ENCODE assay signal across 8 cellular contexts in the genomic region with DNA sequence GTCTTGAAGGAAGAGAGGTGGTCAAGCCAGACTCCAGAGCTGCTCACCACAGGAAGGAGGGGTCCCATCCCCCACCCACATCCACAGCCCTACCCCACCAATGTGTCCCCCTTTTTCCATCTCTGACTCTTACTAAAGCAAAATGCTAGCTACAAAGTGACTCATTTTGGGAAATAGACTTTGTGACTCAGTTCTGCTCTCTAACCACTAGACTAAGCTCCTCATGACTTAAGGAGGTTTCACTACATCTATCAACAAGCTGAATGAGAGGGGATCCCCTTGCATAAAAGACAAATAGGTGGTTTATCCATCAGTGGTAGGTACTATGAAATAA. TPM values are rescaled to one million over a fixed set of nuclear protein-coding genes. Genes with fewer than 3 reads are reported as not detected.
A peak's percentile ranks its signal among the peaks of the same experiment; 100 is the strongest.
DNase-seq lines count a peak whose midpoint lies in the region; ATAC-seq and TF ChIP-seq lines count a peak whose summit lies in the region.

No MANE protein-coding gene starts in this region.

- no peaks in the 10 kb centered on the region for H3K9me2 ChIP-seq in Karpas-422 (replicated peaks; ENCODE audit: insufficient read depth, low read length)

- no peaks in the 10 kb centered on the region for H3K9me3 Mint-ChIP-seq in activated CD8-positive, alpha-beta T cell treated with anti-CD3 and anti-CD28 coated beads, Interleukin-2, amount 10 ng/mL, durations not matched to agents 7 days and 5 days (ENCODE audit: insufficient read depth)

- H3K4me1 Mint-ChIP-seq in activated CD8-positive, alpha-beta T cell treated with anti-CD3 and anti-CD28 coated beads, Interleukin-2, amount 10 ng/mL, durations not matched to agents 7 days and 5 days (ENCODE audit: low read depth), result peaks cover 26% of the 10 kb centered on the region

- POLR2A ChIA-PET in activated CD8-positive, alpha-beta T cell treated with anti-CD3 and anti-CD28 coated beads, Interleukin-2, amount 10 ng/mL, durations not matched to agents 7 days and 5 days (lab: Charles Lee), result no interaction called here

- H3K27me3 ChIP-seq in dorsolateral prefrontal cortex (no peaks in the 10 kb centered on the region), Karpas-422 (ENCODE audit: low read length) (no peaks in the 10 kb centered on the region)

- no peaks in the 10 kb centered on the region for H3K36me3 ChIP-seq in Karpas-422 (ENCODE audit: insufficient read depth, low read length)

- H3K9ac ChIP-seq in Karpas-422 (ENCODE audit: low read length), result no peak overlapping the region

- no peaks in the 10 kb centered on the region for H3K79me2 ChIP-seq in Karpas-422 (ENCODE audit: low read length)

- peaks cover 18% of the 10 kb centered on the region for H3K27me3 Mint-ChIP-seq in activated CD8-positive, alpha-beta T cell treated with anti-CD3 and anti-CD28 coated beads, Interleukin-2, amount 10 ng/mL, durations not matched to agents 7 days and 5 days (ENCODE audit: low read depth)

- CTCF ChIA-PET in activated CD8-positive, alpha-beta T cell treated with anti-CD3 and anti-CD28 coated beads, Interleukin-2, amount 10 ng/mL, durations not matched to agents 7 days and 5 days (lab: Charles Lee), result interaction anchor here (1.0 to 4.6 kb wide), 5 partner anchors 30 to 244 kb away, joined by 3 to 18 read pairs (median 6); no protein-coding TSS in a partner anchor

- TF ChIP-seq CTCF in dorsolateral prefrontal cortex (IDR thresholded peaks at IDR 0.05 in 54 of 56, conservative IDR thresholded peaks at IDR 0.05 in 2 of 56; ENCODE audit: low read depth in 1 of 56, partially characterized antibody in 56 of 56), result no peak

- no peak overlapping the region for H3K4me3 Mint-ChIP-seq in activated CD8-positive, alpha-beta T cell treated with anti-CD3 and anti-CD28 coated beads, Interleukin-2, amount 10 ng/mL, durations not matched to agents 7 days and 5 days

- no peak overlapping the region for H2AFZ ChIP-seq in Karpas-422 (ENCODE audit: low read length)

- no peaks in the 10 kb centered on the region for H4K20me1 ChIP-seq in Karpas-422 (ENCODE audit: insufficient read depth, low read depth, low read length)

- DNase-seq in ACHN (peak; percentile 26), SHP77 (lab: John Stamatoyannopoulos, UW) (no peak), dorsolateral prefrontal cortex (no peak), Karpas-422 (no peak), cerebellar cortex (ENCODE audit: low spot score) (no peak)
- peak; percentile 32 for DNase-seq in activated CD8-positive, alpha-beta T cell treated with anti-CD3 and anti-CD28 coated beads, Interleukin-2, amount 10 ng/mL, durations not matched to agents 7 days and 5 days

- no peak overlapping the region for H3K27ac ChIP-seq in dorsolateral prefrontal cortex
- H3K27ac ChIP-seq in Karpas-422 (ENCODE audit: low read length), result no peak overlapping the region

- H3K9me3 ChIP-seq in Karpas-422 (ENCODE audit: low read length), result no peaks in the 10 kb centered on the region

- no peaks in the 10 kb centered on the region for H3K36me3 Mint-ChIP-seq in activated CD8-positive, alpha-beta T cell treated with anti-CD3 and anti-CD28 coated beads, Interleukin-2, amount 10 ng/mL, durations not matched to agents 7 days and 5 days (ENCODE audit: low read depth)

- ATAC-seq in GM19035 (IDR thresholded peaks at IDR 0.05; ENCODE audit: unreplicated experiment), result peak; percentile 96
- ATAC-seq in HG03045 (IDR thresholded peaks at IDR 0.05; ENCODE audit: unreplicated experiment), result peak; percentile 96
- peak; percentile 57 for ATAC-seq in activated CD8-positive, alpha-beta T cell treated with anti-CD3 and anti-CD28 coated beads, Interleukin-2, amount 10 ng/mL, durations not matched to agents 7 days and 5 days

- H3K4me3 ChIP-seq in dorsolateral prefrontal cortex, result no peak overlapping the region
- no peak overlapping the region for H3K4me3 ChIP-seq in Karpas-422 (ENCODE audit: low read length)

- in situ Hi-C loops in ACHN (cut with HindIII; ENCODE audit: low pct_ligation_motif_present, low pct_unique_long_range_greater_than_20kb, low sequenced_read_pairs), result no loop called here

- H3K4me1 ChIP-seq in Karpas-422 (ENCODE audit: low read length), result peaks cover 32% of the 10 kb centered on the region

- H3K4me2 ChIP-seq in Karpas-422 (ENCODE audit: low read depth, low read length, poor library complexity, severe bottlenecking), result no peak overlapping the region

- intact Hi-C loops in dorsolateral prefrontal cortex (cut with DNase I), result no loop called here

- H3K27ac Mint-ChIP-seq in activated CD8-positive, alpha-beta T cell treated with anti-CD3 and anti-CD28 coated beads, Interleukin-2, amount 10 ng/mL, durations not matched to agents 7 days and 5 days, result no peak overlapping the region

RNA-seq across cellular contexts. Expression of gene ADRB2, which starts 35.1 kb away (rescaled TPM):
- total RNA-seq in activated CD8-positive, alpha-beta T cell treated with anti-CD3 and anti-CD28 coated beads, Interleukin-2, amount 10 ng/mL, durations not matched to agents 7 days and 5 days, result 1 to 10 TPM; 2.2 to 2.3 TPM
- 1 to 10 TPM; 1.1 to 6.1 (median 2.8) TPM for total RNA-seq in dorsolateral prefrontal cortex
- 37.0 and 39.9 TPM in 2 replicates for total RNA-seq in Karpas-422 (2014; rRNA removed; shearing (Covaris generic); ENCODE audit: low replicate concordance)

Comparison
In these comparisons a context has a peak if more than half of its experiments do, and no peak if none do; other contexts are left out.
1. DNase-seq: peak in ACHN (single experiment) and activated CD8-positive, alpha-beta T cell treated with anti-CD3 and anti-CD28 coated beads, Interleukin-2, amount 10 ng/mL, durations not matched to agents 7 days and 5 days (single experiment); none in SHP77 (0 of 2), dorsolateral prefrontal cortex (0 of 10), Karpas-422 (single experiment) and cerebellar cortex (single experiment).
2. Peak in every context shown above with its lines, with median percentiles within 50 percentile points of each other: ATAC-seq.